In the genomic region with DNA sequence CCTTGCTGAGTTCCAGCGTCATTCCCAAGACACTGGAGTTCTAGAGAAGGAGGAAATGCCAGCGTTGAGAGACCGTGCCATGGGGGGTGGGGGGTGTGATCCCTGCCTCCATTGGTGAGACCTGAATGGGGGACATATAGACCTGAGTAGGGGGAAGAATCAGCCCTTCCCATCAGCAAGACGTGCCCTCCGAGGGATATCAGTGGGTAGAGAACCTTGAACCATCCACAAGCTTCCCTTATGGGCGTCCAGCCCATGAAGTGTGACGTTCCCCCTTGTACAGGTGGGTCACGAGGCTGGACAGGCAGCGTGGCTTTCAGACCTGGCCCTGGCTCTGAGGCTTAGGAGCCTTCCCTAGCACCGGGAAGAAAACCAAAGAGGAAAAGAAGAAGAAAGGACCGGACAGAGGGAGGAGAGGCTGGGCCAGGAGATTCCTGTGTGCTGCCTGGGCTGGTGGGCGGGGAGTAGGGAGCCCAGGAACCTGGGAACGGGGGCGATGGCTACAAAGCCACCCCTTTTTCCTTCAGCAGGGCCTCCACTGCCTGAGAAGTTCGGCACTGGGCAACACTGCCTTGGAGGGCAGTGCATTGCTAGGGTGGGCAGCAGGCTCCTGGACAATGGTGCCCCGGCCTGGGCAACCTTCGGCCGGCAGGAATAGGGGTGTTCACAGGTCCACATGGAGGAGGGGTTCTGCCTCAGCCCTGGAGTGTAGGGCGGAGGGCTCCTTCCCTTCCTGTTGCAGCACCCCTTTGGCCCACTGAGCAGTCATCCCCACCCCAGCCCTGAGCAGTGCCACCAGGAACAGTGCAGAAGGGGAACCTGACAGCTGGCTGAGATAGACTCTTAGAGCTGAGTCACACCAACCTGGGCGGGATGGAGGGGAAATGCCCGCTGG, we compare ENCODE assay signal across 1 cellular context.
TF ChIP-seq lines count a peak whose summit lies in the region.

No MANE protein-coding gene starts in this region.

TF ChIP-seq in WTC11, 78 proteins besides CTCF, POLR2A, EP300 and RAD21 (continued from another document):
- TF ChIP-seq, protein P1, sequence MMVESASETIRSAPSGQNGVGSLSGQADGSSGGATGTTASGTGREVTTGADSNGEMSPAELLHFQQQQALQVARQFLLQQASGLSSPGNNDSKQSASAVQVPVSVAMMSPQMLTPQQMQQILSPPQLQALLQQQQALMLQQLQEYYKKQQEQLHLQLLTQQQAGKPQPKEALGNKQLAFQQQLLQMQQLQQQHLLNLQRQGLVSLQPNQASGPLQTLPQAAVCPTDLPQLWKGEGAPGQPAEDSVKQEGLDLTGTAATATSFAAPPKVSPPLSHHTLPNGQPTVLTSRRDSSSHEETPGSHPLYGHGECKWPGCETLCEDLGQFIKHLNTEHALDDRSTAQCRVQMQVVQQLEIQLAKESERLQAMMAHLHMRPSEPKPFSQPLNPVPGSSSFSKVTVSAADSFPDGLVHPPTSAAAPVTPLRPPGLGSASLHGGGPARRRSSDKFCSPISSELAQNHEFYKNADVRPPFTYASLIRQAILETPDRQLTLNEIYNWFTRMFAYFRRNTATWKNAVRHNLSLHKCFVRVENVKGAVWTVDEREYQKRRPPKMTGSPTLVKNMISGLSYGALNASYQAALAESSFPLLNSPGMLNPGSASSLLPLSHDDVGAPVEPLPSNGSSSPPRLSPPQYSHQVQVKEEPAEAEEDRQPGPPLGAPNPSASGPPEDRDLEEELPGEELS (CRISPR knock-in tag; IDR thresholded peaks at IDR 0.05), result no peak
- TF ChIP-seq JUN (CRISPR knock-in tag; IDR thresholded peaks at IDR 0.05) (no peak), JAZF1 (CRISPR knock-in tag; IDR thresholded peaks at IDR 0.05) (no peak), HMGA2 (CRISPR knock-in tag; IDR thresholded peaks at IDR 0.05) (no peak), ZNF532 (CRISPR knock-in tag; IDR thresholded peaks at IDR 0.05; ENCODE audit: borderline replicate concordance) (no peak), ZNF317 (CRISPR knock-in tag; IDR thresholded peaks at IDR 0.05; ENCODE audit: borderline replicate concordance, low read depth) (no peak), NR3C1 (CRISPR knock-in tag; conservative IDR thresholded peaks at IDR 0.05; ENCODE audit: low read depth) (no peak)
